37 cellular contexts compared by ENCODE assay signal in the genomic region with DNA sequence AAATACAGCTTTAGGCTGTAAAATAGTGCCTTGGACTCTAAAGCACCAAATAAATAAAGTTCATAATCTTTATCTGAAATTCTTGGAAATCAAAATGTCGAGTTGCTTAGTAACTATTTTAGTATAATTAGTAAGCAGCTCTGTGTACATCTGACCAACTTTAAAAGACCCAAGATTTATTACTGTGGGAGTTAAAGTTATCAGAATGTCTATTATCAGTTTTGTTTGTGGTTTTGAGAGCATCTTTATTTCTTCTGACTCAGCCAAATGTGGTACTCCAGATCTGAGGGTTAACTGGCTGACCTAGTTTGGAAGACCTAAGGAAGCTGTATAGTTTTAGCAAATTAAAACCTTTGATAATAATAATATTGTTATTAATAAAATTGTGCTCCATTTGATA.
"Had no signal": no experiment of that assay in that cellular context is flagged by ENCODE, and none has a peak within 500 bp of the region (broad histone marks: within the 10 kb centered on the region; RNA-seq: fewer than 3 reads in every experiment).

No MANE protein-coding gene starts in this region.

- H3K27me3 Mint-ChIP-seq: brain had no signal

- H3K4me1 Mint-ChIP-seq: activated CD4-positive, alpha-beta T cell treated with anti-CD3 and anti-CD28 coated beads for 36 hours; activated CD4-positive, alpha-beta T cell treated with anti-CD3 and anti-CD28 coated beads, Interleukin-2, amount 10 ng/mL, durations not matched to agents 24 days and 14 days; activated CD8-positive, alpha-beta memory T cell treated with anti-CD3 and anti-CD28 coated beads, Interleukin-2, amount 10 ng/mL, durations not matched to agents 7 days and 5 days; activated naive CD4-positive, alpha-beta T cell treated with anti-CD3 and anti-CD28 coated beads, Interleukin-2, amount 50 U/mL, for 24 hours; activated naive CD8-positive, alpha-beta T cell treated with anti-CD3 and anti-CD28 coated beads for 36 hours; activated naive CD8-positive, alpha-beta T cell treated with anti-CD3 and anti-CD28 coated beads, Interleukin-2, amount 50 U/mL, for 24 hours; T-helper 17 cell had no signal

- H3K4me3 ChIP-seq: adrenal gland, ascending aorta, breast epithelium, cardiac muscle cell, colonic mucosa, esophagus squamous epithelium, gastrocnemius medialis, heart left ventricle had no signal

- H3K4me3 Mint-ChIP-seq: activated CD4-positive, alpha-beta memory T cell treated with anti-CD3 and anti-CD28 coated beads for 36 hours; activated CD4-positive, alpha-beta T cell treated with anti-CD3 and anti-CD28 coated beads for 36 hours; activated CD4-positive, alpha-beta T cell treated with anti-CD3 and anti-CD28 coated beads, Interleukin-2, amount 10 ng/mL, durations not matched to agents 24 days and 14 days; activated CD8-positive, alpha-beta memory T cell treated with anti-CD3 and anti-CD28 coated beads, Interleukin-2, amount 10 ng/mL, durations not matched to agents 7 days and 5 days; activated CD8-positive, alpha-beta T cell treated with anti-CD3 and anti-CD28 coated beads, Interleukin-2, amount 10 ng/mL, durations not matched to agents 7 days and 5 days; activated naive CD4-positive, alpha-beta T cell treated with anti-CD3 and anti-CD28 coated beads for 36 hours; activated naive CD4-positive, alpha-beta T cell treated with anti-CD3 and anti-CD28 coated beads, Interleukin-2, amount 50 U/mL, for 24 hours; activated naive CD8-positive, alpha-beta T cell treated with anti-CD3 and anti-CD28 coated beads for 36 hours; activated naive CD8-positive, alpha-beta T cell treated with anti-CD3 and anti-CD28 coated beads, Interleukin-2, amount 50 U/mL, for 24 hours; activated T-helper 1 cell treated with anti-CD3 and anti-CD28 coated beads, Interleukin-12 subunit alpha, Interleukin-12 subunit beta, Interleukin-2, Interleukin-4 antibody, amounts not matched to agents 30 ng/mL and 10 ng/mL and 1 ng/mL, durations not matched to agents 14 hours and 24 hours and 36 hours; brain; T-helper 17 cell; T-helper 2 cell treated with Interferon-gamma antibody and Interleukin-4, amounts not matched to agents 5 μg/mL and 100 μg/mL, for 36 hours had no signal

- H3K9me3 ChIP-seq: adrenal gland, ascending aorta, breast epithelium, colonic mucosa, esophagus squamous epithelium, gastrocnemius medialis, heart left ventricle had no signal

- H3K4me1 ChIP-seq: ascending aorta, breast epithelium, colonic mucosa, foreskin keratinocyte, gastrocnemius medialis, heart left ventricle had no signal

- H3K36me3 ChIP-seq: adrenal gland, ascending aorta, breast epithelium, cardiac muscle cell, colonic mucosa, esophagus squamous epithelium, gastrocnemius medialis, heart left ventricle had no signal

- H3K36me3 Mint-ChIP-seq: activated CD4-positive, alpha-beta memory T cell treated with anti-CD3 and anti-CD28 coated beads for 36 hours; activated CD8-positive, alpha-beta memory T cell treated with anti-CD3 and anti-CD28 coated beads, Interleukin-2, amount 10 ng/mL, durations not matched to agents 7 days and 5 days; activated naive CD4-positive, alpha-beta T cell treated with anti-CD3 and anti-CD28 coated beads, Interleukin-2, amount 50 U/mL, for 24 hours; activated naive CD8-positive, alpha-beta T cell treated with anti-CD3 and anti-CD28 coated beads for 36 hours; brain had no signal

- H3K27ac Mint-ChIP-seq: activated CD4-positive, alpha-beta memory T cell treated with anti-CD3 and anti-CD28 coated beads for 36 hours; activated CD4-positive, alpha-beta T cell treated with anti-CD3 and anti-CD28 coated beads for 36 hours; activated CD4-positive, alpha-beta T cell treated with anti-CD3 and anti-CD28 coated beads, Interleukin-2, amount 10 ng/mL, durations not matched to agents 24 days and 14 days; activated CD8-positive, alpha-beta memory T cell treated with anti-CD3 and anti-CD28 coated beads, Interleukin-2, amount 10 ng/mL, durations not matched to agents 7 days and 5 days; activated CD8-positive, alpha-beta T cell treated with anti-CD3 and anti-CD28 coated beads, Interleukin-2, amount 10 ng/mL, durations not matched to agents 7 days and 5 days; activated naive CD4-positive, alpha-beta T cell treated with anti-CD3 and anti-CD28 coated beads for 36 hours; activated naive CD4-positive, alpha-beta T cell treated with anti-CD3 and anti-CD28 coated beads, Interleukin-2, amount 50 U/mL, for 24 hours; activated naive CD8-positive, alpha-beta T cell treated with anti-CD3 and anti-CD28 coated beads for 36 hours; activated naive CD8-positive, alpha-beta T cell treated with anti-CD3 and anti-CD28 coated beads, Interleukin-2, amount 50 U/mL, for 24 hours; activated T-helper 1 cell treated with anti-CD3 and anti-CD28 coated beads, Interleukin-12 subunit alpha, Interleukin-12 subunit beta, Interleukin-2, Interleukin-4 antibody, amounts not matched to agents 30 ng/mL and 10 ng/mL and 1 ng/mL, durations not matched to agents 14 hours and 24 hours and 36 hours; activated T-helper 2 cell treated with anti-CD3 and anti-CD28 coated beads, Interferon-gamma antibody, Interleukin-2, Interleukin-4, amounts not matched to agents 10 μg/mL and 5 μg/mL and 100 μg/mL, durations not matched to agents 14 hours and 24 hours and 36 hours; brain; T-helper 17 cell; T-helper 2 cell treated with Interferon-gamma antibody and Interleukin-4, amounts not matched to agents 5 μg/mL and 100 μg/mL, for 36 hours had no signal

- FAIRE-seq: endothelial cell of umbilical vein had no signal

- H3K27me3 ChIP-seq: adrenal gland, ascending aorta, breast epithelium, cardiac muscle cell, colonic mucosa, esophagus squamous epithelium, foreskin keratinocyte, gastrocnemius medialis, heart left ventricle had no signal

- DNase-seq: activated CD4-positive, alpha-beta memory T cell treated with anti-CD3 and anti-CD28 coated beads for 36 hours; activated CD4-positive, alpha-beta T cell treated with anti-CD3 and anti-CD28 coated beads for 36 hours; activated CD4-positive, alpha-beta T cell treated with anti-CD3 and anti-CD28 coated beads, Interleukin-2, amount 10 ng/mL, durations not matched to agents 24 days and 14 days; activated CD4-positive, CD25-positive, alpha-beta regulatory T cell; activated CD4-positive, CD25-positive, alpha-beta regulatory T cell treated with anti-CD3 and anti-CD28 coated beads, Interleukin-2, amount 50 U/mL, for 72 hours; activated CD8-positive, alpha-beta memory T cell treated with anti-CD3 and anti-CD28 coated beads, Interleukin-2, amount 10 ng/mL, durations not matched to agents 7 days and 5 days; activated CD8-positive, alpha-beta memory T cell treated with anti-CD3 and anti-CD28 coated beads, Interleukin-2, amount 50 U/mL, for 4 hours; activated CD8-positive, alpha-beta T cell treated with anti-CD3 and anti-CD28 coated beads, Interleukin-2, amount 10 ng/mL, durations not matched to agents 7 days and 5 days; activated effector memory CD4-positive, alpha-beta T cell treated with anti-CD3 and anti-CD28 coated beads, Interleukin-2, amount 50 U/mL, for 16 hours; activated naive CD4-positive, alpha-beta T cell treated with anti-CD3 and anti-CD28 coated beads for 36 hours; activated naive CD8-positive, alpha-beta T cell treated with anti-CD3 and anti-CD28 coated beads for 36 hours; activated naive CD8-positive, alpha-beta T cell treated with anti-CD3 and anti-CD28 coated beads, Interleukin-2, amount 50 U/mL, for 24 hours; activated T-cell treated with anti-CD3 and anti-CD28 coated beads, Interleukin-2, amount 50 U/mL, for 1 hour; activated T-cell treated with anti-CD3 and anti-CD28 coated beads, Interleukin-2, amount 50 U/mL, for 48 hours; adrenal gland; central memory CD4-positive, alpha-beta T cell; cerebellar nuclear complex; colonic mucosa; effector memory CD4-positive, alpha-beta T cell; esophagus squamous epithelium; foreskin keratinocyte; gastrocnemius medialis; glutamatergic neuron; heart left ventricle; T-helper 1 cell; T-helper 17 cell; T1000 had no signal

- H3K9me3 Mint-ChIP-seq: activated CD4-positive, alpha-beta memory T cell treated with anti-CD3 and anti-CD28 coated beads for 36 hours; activated CD4-positive, alpha-beta T cell treated with anti-CD3 and anti-CD28 coated beads, Interleukin-2, amount 10 ng/mL, durations not matched to agents 24 days and 14 days; activated naive CD4-positive, alpha-beta T cell treated with anti-CD3 and anti-CD28 coated beads for 36 hours; activated naive CD4-positive, alpha-beta T cell treated with anti-CD3 and anti-CD28 coated beads, Interleukin-2, amount 50 U/mL, for 24 hours; activated T-helper 1 cell treated with anti-CD3 and anti-CD28 coated beads, Interleukin-12 subunit alpha, Interleukin-12 subunit beta, Interleukin-2, Interleukin-4 antibody, amounts not matched to agents 30 ng/mL and 10 ng/mL and 1 ng/mL, durations not matched to agents 14 hours and 24 hours and 36 hours; activated T-helper 2 cell treated with anti-CD3 and anti-CD28 coated beads, Interferon-gamma antibody, Interleukin-2, Interleukin-4, amounts not matched to agents 10 μg/mL and 5 μg/mL and 100 μg/mL, durations not matched to agents 14 hours and 24 hours and 36 hours; brain; T-helper 2 cell treated with Interferon-gamma antibody and Interleukin-4, amounts not matched to agents 5 μg/mL and 100 μg/mL, for 36 hours had no signal

- H3K27ac ChIP-seq: adrenal gland, ascending aorta, breast epithelium, cardiac muscle cell, colonic mucosa, epithelial cell of prostate, esophagus squamous epithelium, foreskin keratinocyte, gastrocnemius medialis, heart left ventricle had no signal
